In the genomic region with DNA sequence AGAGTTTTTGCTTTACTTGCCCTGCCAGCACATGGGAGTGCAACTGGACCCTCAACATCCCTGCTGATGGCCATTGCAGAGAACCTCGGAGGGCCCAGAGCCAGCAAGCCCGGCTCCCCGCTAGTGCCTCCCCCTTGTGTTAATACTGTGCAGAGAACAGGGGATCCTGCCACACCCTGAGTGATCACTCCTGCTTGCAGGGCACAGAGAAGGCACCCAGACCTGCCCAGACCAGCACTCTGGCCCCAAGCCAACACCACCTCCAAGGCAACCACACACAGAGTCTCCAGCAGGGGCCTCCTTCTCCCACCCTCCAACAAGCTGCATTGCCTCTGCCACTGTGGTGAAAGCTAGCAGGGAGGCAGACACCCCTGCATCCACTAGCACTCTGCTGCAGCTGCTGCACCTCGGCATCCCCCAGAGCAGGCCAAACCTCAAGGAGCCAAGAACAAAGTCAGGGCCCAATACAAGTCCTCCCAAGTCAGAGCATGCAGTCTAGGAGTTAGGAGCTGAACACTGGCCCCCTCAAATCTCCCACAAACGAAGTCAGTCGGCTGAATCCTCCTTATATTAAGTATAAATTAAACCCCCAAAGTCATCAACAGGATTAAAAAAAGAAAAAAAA, we compare ENCODE assay signal across 1 cellular context.
TF ChIP-seq lines count a peak whose summit lies in the region.

No MANE protein-coding gene starts in this region.

TF ChIP-seq in GM23338, 12 proteins besides CTCF, POLR2A, EP300 and RAD21 (continued from another document):
- no peak for TF ChIP-seq ZNF462 (CRISPR knock-in tag; IDR thresholded peaks at IDR 0.05)
- TF ChIP-seq JUNB (IDR thresholded peaks at IDR 0.05; ENCODE audit: unreplicated experiment), result no peak
- TF ChIP-seq ETS1 (IDR thresholded peaks at IDR 0.05), result no peak
- TF ChIP-seq, protein P1, sequence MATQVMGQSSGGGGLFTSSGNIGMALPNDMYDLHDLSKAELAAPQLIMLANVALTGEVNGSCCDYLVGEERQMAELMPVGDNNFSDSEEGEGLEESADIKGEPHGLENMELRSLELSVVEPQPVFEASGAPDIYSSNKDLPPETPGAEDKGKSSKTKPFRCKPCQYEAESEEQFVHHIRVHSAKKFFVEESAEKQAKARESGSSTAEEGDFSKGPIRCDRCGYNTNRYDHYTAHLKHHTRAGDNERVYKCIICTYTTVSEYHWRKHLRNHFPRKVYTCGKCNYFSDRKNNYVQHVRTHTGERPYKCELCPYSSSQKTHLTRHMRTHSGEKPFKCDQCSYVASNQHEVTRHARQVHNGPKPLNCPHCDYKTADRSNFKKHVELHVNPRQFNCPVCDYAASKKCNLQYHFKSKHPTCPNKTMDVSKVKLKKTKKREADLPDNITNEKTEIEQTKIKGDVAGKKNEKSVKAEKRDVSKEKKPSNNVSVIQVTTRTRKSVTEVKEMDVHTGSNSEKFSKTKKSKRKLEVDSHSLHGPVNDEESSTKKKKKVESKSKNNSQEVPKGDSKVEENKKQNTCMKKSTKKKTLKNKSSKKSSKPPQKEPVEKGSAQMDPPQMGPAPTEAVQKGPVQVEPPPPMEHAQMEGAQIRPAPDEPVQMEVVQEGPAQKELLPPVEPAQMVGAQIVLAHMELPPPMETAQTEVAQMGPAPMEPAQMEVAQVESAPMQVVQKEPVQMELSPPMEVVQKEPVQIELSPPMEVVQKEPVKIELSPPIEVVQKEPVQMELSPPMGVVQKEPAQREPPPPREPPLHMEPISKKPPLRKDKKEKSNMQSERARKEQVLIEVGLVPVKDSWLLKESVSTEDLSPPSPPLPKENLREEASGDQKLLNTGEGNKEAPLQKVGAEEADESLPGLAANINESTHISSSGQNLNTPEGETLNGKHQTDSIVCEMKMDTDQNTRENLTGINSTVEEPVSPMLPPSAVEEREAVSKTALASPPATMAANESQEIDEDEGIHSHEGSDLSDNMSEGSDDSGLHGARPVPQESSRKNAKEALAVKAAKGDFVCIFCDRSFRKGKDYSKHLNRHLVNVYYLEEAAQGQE (IDR thresholded peaks at IDR 0.05; ENCODE audit: unreplicated experiment), result no peak
- no peak for TF ChIP-seq EZH2 (IDR thresholded peaks at IDR 0.05; ENCODE audit: low read depth, unreplicated experiment)
- TF ChIP-seq NANOG (IDR thresholded peaks at IDR 0.05; ENCODE audit: borderline replicate concordance), result no peak
- TF ChIP-seq STAT1 (IDR thresholded peaks at IDR 0.05; ENCODE audit: unreplicated experiment), result no peak
- TF ChIP-seq POLR2AphosphoS5 (IDR thresholded peaks at IDR 0.05; ENCODE audit: low read depth), result no peak
TF ChIP-seq in GM23338: peak in this region for 0.
